Comparison of ENCODE assay signal across 12 cellular contexts in the genomic region with DNA sequence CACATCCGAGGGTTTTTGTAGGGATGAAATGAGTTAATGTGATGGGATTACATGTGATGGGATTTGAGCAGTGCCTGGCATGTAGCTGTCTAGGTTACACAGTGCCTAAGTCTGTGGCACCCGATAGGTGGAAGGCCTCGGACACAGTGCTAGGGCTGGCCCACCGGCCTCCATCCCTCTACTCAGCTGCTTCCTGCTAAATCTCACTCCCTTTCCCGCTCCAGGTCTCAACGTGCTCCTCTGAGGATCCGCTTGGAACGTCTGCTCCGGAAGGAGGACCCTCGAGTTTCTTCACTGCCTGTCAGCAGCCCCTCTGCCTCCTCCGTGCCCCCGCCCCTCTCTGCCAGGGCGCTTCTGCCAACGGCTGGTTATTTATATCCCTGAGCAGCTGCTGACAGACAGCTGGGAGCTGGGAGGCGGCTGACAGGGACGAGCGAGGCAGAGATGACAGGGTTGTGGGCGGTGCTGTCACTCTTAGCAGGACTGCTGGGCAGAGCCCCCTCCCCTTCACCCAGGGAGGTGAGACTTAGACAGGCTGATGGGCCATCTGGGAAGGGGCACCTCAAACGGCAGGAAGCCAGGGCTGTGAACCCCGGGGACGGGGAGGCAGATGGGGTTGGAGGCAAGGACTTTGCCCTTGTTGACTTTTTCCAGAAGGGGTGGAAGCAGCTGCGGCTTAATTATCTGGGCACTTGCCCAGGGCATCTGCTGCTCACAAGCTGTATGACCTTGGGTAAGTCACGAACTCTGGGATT. TPM values are rescaled to one million over a fixed set of nuclear protein-coding genes. Genes with fewer than 3 reads are reported as not detected.
DNase-seq lines count a peak whose midpoint lies in the region; ATAC-seq and TF ChIP-seq lines count a peak whose summit lies in the region.
"Had no signal": no experiment of that assay in that cellular context is flagged by ENCODE, and none has a peak within 500 bp of the region (broad histone marks: within the 10 kb centered on the region; RNA-seq: fewer than 3 reads in every experiment).

No MANE protein-coding gene starts in this region.

- 14 to 21% (median 19%) methylated on average over 16 to 23 of the region's 23 CpGs for WGBS in adrenal gland, 4 donors

- DNase-seq in DMS153 (lab: John Stamatoyannopoulos, UW) (peak; percentile 35), NCI-H2171 (lab: John Stamatoyannopoulos, UW) (peak; percentile 99), caudate nucleus (lab: John Stamatoyannopoulos, UW) (peak in 48 of 61 donors; percentile 13 to 90 (median 52)), myocyte (ENCODE audit: low read depth) (peak; percentile 93), adrenal gland (no peak), activated gamma-delta T cell treated with Interleukin-2 at 50 U/mL for 16 hours (no peak)
- DNase-seq in stimulated activated naive CD4-positive, alpha-beta T cell (lab: John Stamatoyannopoulos, UW): no peak
- DNase-seq: brain microvascular endothelial cell, left lung, sigmoid colon, SW 1271 had no signal

- no peaks in the 10 kb centered on the region for H3K36me3 ChIP-seq in adrenal gland (replicated peaks in 1 of 2)
- H3K36me3 ChIP-seq: brain microvascular endothelial cell, left lung, sigmoid colon had no signal

- no peaks in the 10 kb centered on the region for H3K4me1 ChIP-seq in adrenal gland (replicated peaks in 1 of 2)
- H3K4me1 ChIP-seq: left lung, sigmoid colon had no signal

- TF ChIP-seq POLR2A in adrenal gland (IDR thresholded peaks at IDR 0.05): no peak

- H3K27ac ChIP-seq in caudate nucleus (ENCODE audit: low read depth, low read length) (peak overlapping the region; percentile 46), adrenal gland (no peak overlapping the region)
- H3K27ac ChIP-seq: brain microvascular endothelial cell, left lung, sigmoid colon had no signal

- peaks cover 26% of the 10 kb centered on the region for H3K27me3 ChIP-seq in adrenal gland

- no peak for TF ChIP-seq CTCF in adrenal gland (IDR thresholded peaks at IDR 0.05)

- no peak for ATAC-seq in HG02884 (IDR thresholded peaks at IDR 0.05; ENCODE audit: unreplicated experiment)
- ATAC-seq: left lung had no signal

- no peaks in the 10 kb centered on the region for H3K9me3 ChIP-seq in adrenal gland (replicated peaks in 1 of 3)
- H3K9me3 ChIP-seq: left lung, sigmoid colon had no signal

- no peak overlapping the region for H3K4me3 ChIP-seq in adrenal gland
- H3K4me3 ChIP-seq: left lung, sigmoid colon had no signal

- intact Hi-C loops in adrenal gland (cut with DNase I): no loop called here

RNA-seq across cellular contexts. Expression of a gene that starts 26.6 kb away (rescaled TPM):
- total RNA-seq in myocyte: 0.13 TPM in 1 of 2 replicates, not detected in the other
- polyA plus RNA-seq in myocyte (2012): 0.20 TPM
- 1 to 10 TPM; 2.1 to 8.7 (median 3.8) TPM for total RNA-seq in adrenal gland
- 1 to 10 TPM; 2.4 to 3.5 (median 3.5) TPM for polyA plus RNA-seq in adrenal gland

Comparison
In these comparisons a context has a peak if more than half of its experiments do, and no peak if none do; other contexts are left out.
1. DNase-seq: peak in DMS153 (single experiment), NCI-H2171 (single experiment), caudate nucleus (48 of 61) and myocyte (single experiment); none in adrenal gland (0 of 7), activated gamma-delta T cell treated with Interleukin-2 at 50 U/mL for 16 hours (single experiment) and stimulated activated naive CD4-positive, alpha-beta T cell (0 of 6).